In the genomic region with DNA sequence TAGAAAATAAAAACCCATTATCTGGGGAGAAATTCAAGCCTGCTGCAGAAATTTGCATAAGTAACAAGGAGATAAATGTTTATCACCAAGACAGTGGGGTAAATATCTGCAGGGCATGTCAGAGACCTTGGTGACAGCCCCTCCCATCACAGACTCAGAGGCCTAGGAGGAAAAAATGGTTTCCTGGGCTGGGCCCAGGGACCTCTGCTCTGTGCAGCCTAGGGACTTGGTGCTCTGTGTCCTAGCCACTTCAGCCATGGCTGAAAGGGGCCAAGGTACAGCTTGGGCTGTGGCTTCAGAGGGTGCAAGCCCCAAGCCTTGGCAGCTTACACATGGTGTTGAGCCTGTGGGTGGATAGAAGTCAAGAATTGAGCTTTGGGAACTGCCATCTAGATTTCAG, we compare ENCODE assay signal across 17 cellular contexts. TPM values are rescaled to one million over a fixed set of nuclear protein-coding genes. Genes with fewer than 3 reads are reported as not detected.
A peak's percentile ranks its signal among the peaks of the same experiment; 100 is the strongest.
DNase-seq lines count a peak whose midpoint lies in the region; ATAC-seq, FAIRE-seq and TF ChIP-seq lines count a peak whose summit lies in the region.
"Not testable (repeated sequence)": the region's sequence is repeated elsewhere in the genome, so short reads cannot be mapped to it uniquely, and the experiment has no call there.
"Had no signal": no experiment of that assay in that cellular context is flagged by ENCODE, and none has a peak within 500 bp of the region (broad histone marks: within the 10 kb centered on the region; RNA-seq: fewer than 3 reads in every experiment).

No MANE protein-coding gene starts in this region.

- not testable (repeated sequence) for DNase-seq in A549 (ENCODE audit: low read depth in 1 of 2, low spot score in 1 of 2); K562 (ENCODE audit: extremely low read depth in 1 of 4, low spot score in 3 of 4)
- DNase-seq in Peyer's patch (peak in 2 of 3 donors; percentile 38 to 49), mesenteric fat pad (ENCODE audit: low spot score) (peak; percentile 45), small intestine (peak; percentile 10), vagina (ENCODE audit: extremely low spot score in 2 of 2) (peak; percentile 14 to 22)
- DNase-seq in activated CD8-positive, alpha-beta memory T cell treated with anti-CD3 and anti-CD28 coated beads, Interleukin-2, amount 10 ng/mL, durations not matched to agents 7 days and 5 days, result peak; percentile 27

- FAIRE-seq in A549 (lab: Jason Lieb, UNC); K562 (lab: Jason Lieb, UNC); small intestine (lab: Jason Lieb, UNC): not testable (repeated sequence)

- not testable (repeated sequence) for H3K9ac ChIP-seq in K562 (ENCODE audit: insufficient read depth in 1 of 2, low read depth in 2 of 2, low read length in 2 of 2)

- peaks cover 69% of the 10 kb centered on the region for H3K27me3 Mint-ChIP-seq in activated CD8-positive, alpha-beta memory T cell treated with anti-CD3 and anti-CD28 coated beads, Interleukin-2, amount 10 ng/mL, durations not matched to agents 7 days and 5 days

- TF ChIP-seq RAD21 in A549 (conservative IDR thresholded peaks at IDR 0.05 in 1 of 2, IDR thresholded peaks at IDR 0.05 in 1 of 2); K562 (CRISPR knock-in tag; conservative IDR thresholded peaks at IDR 0.05 in 1 of 2, IDR thresholded peaks at IDR 0.05 in 1 of 2): not testable (repeated sequence)

- TF ChIP-seq CTCF in A549 (IDR thresholded peaks at IDR 0.05); Peyer's patch (IDR thresholded peaks at IDR 0.05); K562 (IDR thresholded peaks at IDR 0.05 in 2 of 3, conservative IDR thresholded peaks at IDR 0.05 in 1 of 3; ENCODE audit: insufficient read depth in 2 of 3, low read depth in 1 of 3, low read length in 3 of 3); vagina (IDR thresholded peaks at IDR 0.05): not testable (repeated sequence)

- not testable (repeated sequence) for H3K27me3 ChIP-seq in Peyer's patch; small intestine (ENCODE audit: control insufficient read depth in 2 of 2, insufficient read depth in 2 of 2, low read length in 2 of 2); vagina
- peaks cover 2 to 17% of the 10 kb centered on the region in 2 experiments; a peak in 3 of 5 replicates for H3K27me3 ChIP-seq in K562 (ENCODE audit: control insufficient read depth in 2 of 2, insufficient read depth in 2 of 2, low read length in 2 of 2)

- H3K9me3 Mint-ChIP-seq in activated CD8-positive, alpha-beta memory T cell treated with anti-CD3 and anti-CD28 coated beads, Interleukin-2, amount 10 ng/mL, durations not matched to agents 7 days and 5 days (ENCODE audit: low read depth), result not testable (repeated sequence)

- in situ Hi-C loops in K562 (cut with MboI), result not testable (repeated sequence)

- not testable (repeated sequence) for H3K4me1 ChIP-seq in A549; Peyer's patch; K562 (replicated peaks in 1 of 2; ENCODE audit: control insufficient read depth in 2 of 2, insufficient read depth in 2 of 2, low read length in 2 of 2); small intestine (ENCODE audit: control insufficient read depth in 2 of 2, insufficient read depth in 1 of 2, low read depth in 1 of 2, low read length in 1 of 2); vagina

- TF ChIP-seq EP300 in A549 (IDR thresholded peaks at IDR 0.05); K562 (IDR thresholded peaks at IDR 0.05; ENCODE audit: low read length): not testable (repeated sequence)

- intact Hi-C loops in K562 (cut with micrococcal nuclease); vagina (cut with DNase I): not testable (repeated sequence)

- not testable (repeated sequence) for H4K20me1 ChIP-seq in K562 (replicated peaks; ENCODE audit: control insufficient read depth, insufficient read depth, low read length)

- not testable (repeated sequence) for H3K4me2 ChIP-seq in A549; K562 (ENCODE audit: insufficient read depth, low read length)

- H3K4me1 Mint-ChIP-seq in activated CD8-positive, alpha-beta memory T cell treated with anti-CD3 and anti-CD28 coated beads, Interleukin-2, amount 10 ng/mL, durations not matched to agents 7 days and 5 days, result not testable (repeated sequence)

- not testable (repeated sequence) for ATAC-seq in A549; activated CD8-positive, alpha-beta memory T cell treated with anti-CD3 and anti-CD28 coated beads, Interleukin-2, amount 10 ng/mL, durations not matched to agents 7 days and 5 days; K562

- H3K27ac ChIP-seq in A549; Peyer's patch; K562 (ENCODE audit: extremely low read depth, low read depth, low read length); small intestine (ENCODE audit: low read depth in 1 of 2, low read length in 1 of 2); vagina: not testable (repeated sequence)

- H3K4me3 ChIP-seq in A549; Peyer's patch; K562; small intestine (ENCODE audit: low read depth in 1 of 2, low read length in 2 of 2); vagina: not testable (repeated sequence)

- H2AFZ ChIP-seq in K562 (ENCODE audit: low read depth, low read length), result not testable (repeated sequence)

- not testable (repeated sequence) for H3K36me3 ChIP-seq in Peyer's patch; K562 (ENCODE audit: control insufficient read depth, insufficient read depth, low read length); small intestine (ENCODE audit: control insufficient read depth in 2 of 2, insufficient read depth in 2 of 2, low read length in 2 of 2); vagina

- not testable (repeated sequence) for H3K9me1 ChIP-seq in K562 (ENCODE audit: control insufficient read depth, insufficient read depth, low read length)

- not testable (repeated sequence) for H3K36me3 Mint-ChIP-seq in activated CD8-positive, alpha-beta memory T cell treated with anti-CD3 and anti-CD28 coated beads, Interleukin-2, amount 10 ng/mL, durations not matched to agents 7 days and 5 days

- H3K79me2 ChIP-seq in K562 (ENCODE audit: control insufficient read depth, insufficient read depth, low read length), result not testable (repeated sequence)

- BruUV-seq in K562 (replicated peaks; lab: Mats Ljungman, UMichigan), result not testable (repeated sequence)

- not testable (repeated sequence) for H3K27ac Mint-ChIP-seq in activated CD8-positive, alpha-beta memory T cell treated with anti-CD3 and anti-CD28 coated beads, Interleukin-2, amount 10 ng/mL, durations not matched to agents 7 days and 5 days

- H3K9me3 ChIP-seq in A549, result peaks cover 14% of the 10 kb centered on the region
- not testable (repeated sequence) for H3K9me3 ChIP-seq in Peyer's patch; K562 (replicated peaks; ENCODE audit: control insufficient read depth, insufficient read depth, low read depth, low read length); small intestine (ENCODE audit: control insufficient read depth, low read depth); vagina

- CTCF ChIA-PET in A549 (lab: Yijun Ruan, JAX), result interaction anchor here (1.3 to 2.3 kb wide), 6 partner anchors 8 to 376 kb away, joined by 3 to 14 read pairs (median 4); no protein-coding TSS in a partner anchor
- CTCF ChIA-PET in activated CD8-positive, alpha-beta memory T cell treated with anti-CD3 and anti-CD28 coated beads, Interleukin-2, amount 10 ng/mL, durations not matched to agents 7 days and 5 days (lab: Charles Lee); K562 (lab: Yijun Ruan, JAX; ENCODE audit: low intra/inter-chr PET ratio): not testable (repeated sequence)

- POLR2A ChIA-PET in A549 (lab: Yijun Ruan, JAX), result not testable (repeated sequence)
- POLR2A ChIA-PET in K562 (lab: Yijun Ruan, JAX), result interaction anchor here (0.7 kb wide), 1 partner anchor 10 kb away, joined by 3 read pairs; no protein-coding TSS in a partner anchor

- not testable (repeated sequence) for H3K4me3 Mint-ChIP-seq in activated CD8-positive, alpha-beta memory T cell treated with anti-CD3 and anti-CD28 coated beads, Interleukin-2, amount 10 ng/mL, durations not matched to agents 7 days and 5 days

- TF ChIP-seq POLR2A in A549 (IDR thresholded peaks at IDR 0.05; ENCODE audit: low read length); Peyer's patch (IDR thresholded peaks at IDR 0.05); K562 (conservative IDR thresholded peaks at IDR 0.05); vagina (IDR thresholded peaks at IDR 0.05): not testable (repeated sequence)

RNA-seq across cellular contexts. Expression of a gene that starts 3.9 kb away (rescaled TPM):
- polyA plus RNA-seq in A549 (2011; rRNA removed) (not detected in 2 replicates), A549 (2017; fragmentation: RNase III; extraction: RNeasy Plus Mini Kit Qiagen cat#74134 plus additional on column Dnase treatment) (0.18 to 0.30 TPM (median 0.29 TPM) in 3 replicates), K562 (2011; rRNA removed) (0.35 and 1.3 TPM in 2 replicates), K562 (2014; fragmentation: Illumina TruSeq; extraction: Trizol) (0.11 and 0.15 TPM in 2 replicates), K562 (2014; fragmentation: Nextera tagmentation; extraction: Ambion mirVana) (under 1 TPM; 0.08 to 0.22 TPM), K562 (2014; rRNA removed) (0.24 and 0.27 TPM in 2 replicates), small intestine (1 to 10 TPM in 2 of 3 donors, under 1 TPM in 1; 0.73 to 3.2 (median 2.2) TPM)
- polyA plus RNA-seq in A549 (2012; cell fraction: cytosol; rRNA removed), result 0.07 and 0.12 TPM in 2 replicates
- 0.07 TPM in 1 of 2 replicates, not detected in the other for polyA plus RNA-seq in A549 (2012; cell fraction: nucleus; rRNA removed)
- not detected in 2 replicates for polyA minus RNA-seq in A549 (2011; rRNA and poly(A)+ RNA removed)
- total RNA-seq in Peyer's patch (10 to 100 TPM in 2 of 4 donors, 1 to 10 TPM in 2; 8.3 to 11.6 (median 10.3) TPM), K562 (2014; rRNA removed) (0.45 TPM in 1 of 2 replicates, not detected in the other), K562 (2014; rRNA removed; fragmentation: Illumina TruSeq; extraction: Trizol) (0.18 and 0.19 TPM in 2 replicates), K562 (2015; rRNA removed; fragmentation: Illumina TruSeq; extraction: Trizol) (0.26 and 0.29 TPM in 2 replicates), K562 (2021) (0.33 and 0.72 TPM in 2 replicates), mesenteric fat pad (not detected), vagina (0.49 TPM)
- total RNA-seq in activated CD8-positive, alpha-beta memory T cell treated with anti-CD3 and anti-CD28 coated beads, Interleukin-2, amount 10 ng/mL, durations not matched to agents 7 days and 5 days, result not detected
- total RNA-seq in K562 (2011; cell fraction: chromatin; rRNA removed; ENCODE audit: low replicate concordance), result not detected in 2 replicates
- total RNA-seq in K562 (2011; cell fraction: nucleolus; rRNA removed), result not detected in 2 replicates
- total RNA-seq in K562 (2011; cell fraction: nucleoplasm; rRNA removed), result 0.44 TPM in 1 of 2 replicates, not detected in the other
- 0.16 and 0.88 TPM in 2 replicates for polyA plus RNA-seq in K562 (2011; cell fraction: cytosol; rRNA removed)
- 0.85 and 3.1 TPM in 2 replicates for polyA plus RNA-seq in K562 (2011; cell fraction: nucleus; rRNA removed)
- polyA plus RNA-seq in K562 (2012), result 0.16 and 0.30 TPM in 2 replicates
- 0.28 and 2.0 TPM in 2 replicates for polyA minus RNA-seq in K562 (2011; rRNA and poly(A)+ RNA removed)
- not detected in 2 replicates for polyA minus RNA-seq in K562 (2011; cell fraction: cytosol; rRNA and poly(A)+ RNA removed)
- polyA minus RNA-seq in K562 (2011; cell fraction: nucleus; rRNA and poly(A)+ RNA removed), result 0.27 and 1.8 TPM in 2 replicates
- total RNA-seq: A172; A673; CD4-positive, alpha-beta memory T cell; CD4-positive, CD25-positive, alpha-beta regulatory T cell; CD8-positive, alpha-beta memory T cell; Daoy; G401 had no signal
- polyA plus RNA-seq: AG04450; CD14-positive monocyte; CD4-positive, alpha-beta memory T cell; CD4-positive, CD25-positive, alpha-beta regulatory T cell; CD8-positive, alpha-beta memory T cell; GM12878 had no signal

RNA-seq across cellular contexts. Expression of a gene that starts 57.2 kb away (rescaled TPM):
- polyA plus RNA-seq in A549 (2011; rRNA removed) (not detected in 2 replicates), A549 (2017; fragmentation: RNase III; extraction: RNeasy Plus Mini Kit Qiagen cat#74134 plus additional on column Dnase treatment) (not detected in 3 replicates), K562 (2011; rRNA removed) (not detected in 2 replicates), K562 (2014; fragmentation: Illumina TruSeq; extraction: Trizol) (not detected in 2 replicates), K562 (2014; fragmentation: Nextera tagmentation; extraction: Ambion mirVana) (not detected), K562 (2014; rRNA removed) (not detected in 2 replicates), small intestine (not detected)
- not detected in 2 replicates for polyA plus RNA-seq in A549 (2012; cell fraction: cytosol; rRNA removed)
- polyA plus RNA-seq in A549 (2012; cell fraction: nucleus; rRNA removed), result not detected in 2 replicates
- not detected in 2 replicates for polyA minus RNA-seq in A549 (2011; rRNA and poly(A)+ RNA removed)
- total RNA-seq in Peyer's patch (not detected), K562 (2014; rRNA removed) (not detected in 2 replicates), K562 (2014; rRNA removed; fragmentation: Illumina TruSeq; extraction: Trizol) (not detected in 2 replicates), K562 (2015; rRNA removed; fragmentation: Illumina TruSeq; extraction: Trizol) (not detected in 2 replicates), K562 (2021) (not detected in 2 replicates), mesenteric fat pad (not detected), vagina (not detected)
- total RNA-seq in activated CD8-positive, alpha-beta memory T cell treated with anti-CD3 and anti-CD28 coated beads, Interleukin-2, amount 10 ng/mL, durations not matched to agents 7 days and 5 days, result not detected
- not detected in 2 replicates for total RNA-seq in K562 (2011; cell fraction: chromatin; rRNA removed; ENCODE audit: low replicate concordance)
- total RNA-seq in K562 (2011; cell fraction: nucleolus; rRNA removed), result not detected in 2 replicates
- total RNA-seq in K562 (2011; cell fraction: nucleoplasm; rRNA removed), result not detected in 2 replicates
- polyA plus RNA-seq in K562 (2011; cell fraction: cytosol; rRNA removed), result not detected in 2 replicates
- polyA plus RNA-seq in K562 (2011; cell fraction: nucleus; rRNA removed), result not detected in 2 replicates
- polyA plus RNA-seq in K562 (2012), result not detected in 2 replicates
- not detected in 2 replicates for polyA minus RNA-seq in K562 (2011; rRNA and poly(A)+ RNA removed)
- polyA minus RNA-seq in K562 (2011; cell fraction: cytosol; rRNA and poly(A)+ RNA removed), result not detected in 2 replicates
- polyA minus RNA-seq in K562 (2011; cell fraction: nucleus; rRNA and poly(A)+ RNA removed), result not detected in 2 replicates
- total RNA-seq: A172; A673; CD4-positive, alpha-beta memory T cell; CD4-positive, CD25-positive, alpha-beta regulatory T cell; Daoy; G401; GM12878 had no signal
- polyA plus RNA-seq: AG04450; CD14-positive monocyte; CD4-positive, alpha-beta memory T cell; CD4-positive, CD25-positive, alpha-beta regulatory T cell; CD8-positive, alpha-beta memory T cell; GM12878 had no signal
